Comparison of ENCODE assay signal across 21 cellular contexts in genomic region chr12:13256705-13257045, GRCh38.
"Had no signal": no experiment of that assay in that cellular context is flagged by ENCODE, and none has a peak within 500 bp of the region (broad histone marks: within the 10 kb centered on the region; RNA-seq: fewer than 3 reads in every experiment).

No MANE protein-coding gene starts in this region.

- FAIRE-seq: frontal cortex, small intestine had no signal

- H3K4me3 Mint-ChIP-seq: activated T-cell treated with anti-CD3 and anti-CD28 coated beads, Interleukin-2, amount 50 U/mL, for 72 hours; memory B cell; naive thymus-derived CD8-positive, alpha-beta T cell; stimulated activated naive CD8-positive, alpha-beta T cell treated with anti-CD3 and anti-CD28 coated beads, Interleukin-15, amount 100 ng/mL, for 72 hours had no signal

- H3K27me3 Mint-ChIP-seq: stimulated activated naive CD8-positive, alpha-beta T cell treated with anti-CD3 and anti-CD28 coated beads, Interleukin-15, amount 100 ng/mL, for 72 hours had no signal

- H3K4me1 ChIP-seq: right lobe of liver had no signal

- ATAC-seq: activated T-cell treated with anti-CD3 and anti-CD28 coated beads, Interleukin-2, amount 50 U/mL, for 72 hours; stimulated activated naive CD8-positive, alpha-beta T cell treated with anti-CD3 and anti-CD28 coated beads, Interleukin-15, amount 100 ng/mL, for 72 hours had no signal

- H3K27me3 ChIP-seq: adrenal gland, dorsolateral prefrontal cortex, right lobe of liver, suprapubic skin, transverse colon had no signal

- H3K9me3 ChIP-seq: adrenal gland, neutrophil, right lobe of liver, suprapubic skin, transverse colon had no signal

- H3K36me3 ChIP-seq: adrenal gland, neutrophil, right lobe of liver, suprapubic skin, transverse colon had no signal

- H3K9ac ChIP-seq: parathyroid adenoma had no signal

- H3K27ac Mint-ChIP-seq: activated T-cell treated with anti-CD3 and anti-CD28 coated beads, Interleukin-2, amount 50 U/mL, for 72 hours; memory B cell; stimulated activated naive CD8-positive, alpha-beta T cell treated with anti-CD3 and anti-CD28 coated beads, Interleukin-15, amount 100 ng/mL, for 72 hours had no signal

- H3K27ac ChIP-seq: adrenal gland, neutrophil, parathyroid adenoma, right lobe of liver, suprapubic skin, transverse colon had no signal

- H3K9me3 Mint-ChIP-seq: activated naive CD4-positive, alpha-beta T cell treated with anti-CD3 and anti-CD28 coated beads, Interleukin-2, amount 50 U/mL, for 72 hours; activated T-cell treated with anti-CD3 and anti-CD28 coated beads, Interleukin-2, amount 50 U/mL, for 72 hours; memory B cell; naive thymus-derived CD8-positive, alpha-beta T cell; stimulated activated naive CD8-positive, alpha-beta T cell treated with anti-CD3 and anti-CD28 coated beads, Interleukin-15, amount 100 ng/mL, for 72 hours had no signal

- DNase-seq: activated CD4-positive, CD25-positive, alpha-beta regulatory T cell treated with anti-CD3 and anti-CD28 coated beads, Interleukin-2, amount 50 U/mL, for 72 hours; activated CD8-positive, alpha-beta memory T cell treated with anti-CD3 and anti-CD28 coated beads for 24 hours; activated gamma-delta T cell; activated T-cell treated with anti-CD3 and anti-CD28 coated beads, Interleukin-2, amount 50 U/mL, for 72 hours; kidney glomerular epithelial cell; left ventricle myocardium superior; naive thymus-derived CD8-positive, alpha-beta T cell; right lobe of liver; small intestine; stimulated activated CD4-positive, alpha-beta T cell treated with anti-CD3 and anti-CD28 coated beads, Interleukin-15, amount 100 ng/mL, for 24 hours; stimulated activated CD4-positive, alpha-beta T cell treated with anti-CD3 and anti-CD28 coated beads, Interleukin-4, amount 100 ng/mL, for 1 hour; stimulated activated naive CD8-positive, alpha-beta T cell treated with anti-CD3 and anti-CD28 coated beads, Interleukin-15, amount 100 ng/mL, for 72 hours; transverse colon had no signal

- H3K36me3 Mint-ChIP-seq: activated naive CD4-positive, alpha-beta T cell treated with anti-CD3 and anti-CD28 coated beads, Interleukin-2, amount 50 U/mL, for 72 hours; memory B cell; naive thymus-derived CD8-positive, alpha-beta T cell had no signal
